ENCODE assay signal across 1 cellular context in genomic region chr15:51731549-51732267, GRCh38.
TF ChIP-seq lines count a peak whose summit lies in the region.

No MANE protein-coding gene starts in this region.

TF ChIP-seq in K562, 482 proteins besides CTCF, POLR2A, EP300 and RAD21 (continues in another document):
- TF ChIP-seq HINFP (tag; conservative IDR thresholded peaks at IDR 0.05; ENCODE audit: low read depth) (0 out of 2 replicates have a peak, but pooled peaks have one; percentile 7), ETV1 (tag; conservative IDR thresholded peaks at IDR 0.05; ENCODE audit: low read depth) (no peak), ZNF354B (CRISPR knock-in tag; IDR thresholded peaks at IDR 0.05) (no peak), HMG20B (CRISPR knock-in tag; IDR thresholded peaks at IDR 0.05) (no peak), ZNF766 (CRISPR knock-in tag; conservative IDR thresholded peaks at IDR 0.05) (peak; percentile 92), HDAC2 (IDR thresholded peaks at IDR 0.05) (no peak), CEBPG (CRISPR knock-in tag; IDR thresholded peaks at IDR 0.05) (no peak), CEBPG (tag; conservative IDR thresholded peaks at IDR 0.05 in 1 of 2, IDR thresholded peaks at IDR 0.05 in 1 of 2) (peak in 1 of 2 experiments; percentile 44; a peak in 2 of 4 replicates), SMARCE1 (IDR thresholded peaks at IDR 0.05) (peak; percentile 52; the same call in 1 of the 2 replicates), FOSL1 (tag; conservative IDR thresholded peaks at IDR 0.05) (no peak), ZFX (CRISPR knock-in tag; IDR thresholded peaks at IDR 0.05) (0 out of 2 replicates have a peak, but pooled peaks have one; percentile 21), ATF7 (IDR thresholded peaks at IDR 0.05) (0 out of 2 replicates have a peak, but pooled peaks have one; percentile 30), ZBTB40 (IDR thresholded peaks at IDR 0.05) (0 out of 2 replicates have a peak, but pooled peaks have one; percentile 21), ZBTB40 (CRISPR knock-in tag; IDR thresholded peaks at IDR 0.05) (no peak), CXXC5 (CRISPR knock-in tag; IDR thresholded peaks at IDR 0.05) (peak; percentile 28; the same call in 1 of the 2 replicates), SPI1 (IDR thresholded peaks at IDR 0.05; ENCODE audit: borderline replicate concordance, low read depth, low read length) (peak; percentile 98), ZNF395 (CRISPR knock-in tag; IDR thresholded peaks at IDR 0.05) (peak; percentile 28; the same call in 1 of the 2 replicates), TEAD4 (IDR thresholded peaks at IDR 0.05; ENCODE audit: low read length) (peak; percentile 13; the same call in 1 of the 2 replicates), TEAD4 (CRISPR knock-in tag; IDR thresholded peaks at IDR 0.05; ENCODE audit: borderline replicate concordance) (no peak), FOXM1 (IDR thresholded peaks at IDR 0.05; ENCODE audit: low read depth) (peak; percentile 58; the same call in 1 of the 2 replicates), FOXM1 (CRISPR knock-in tag; IDR thresholded peaks at IDR 0.05; ENCODE audit: low read depth) (no peak), NRF1 (conservative IDR thresholded peaks at IDR 0.05 in 1 of 2, IDR thresholded peaks at IDR 0.05 in 1 of 2) (peak; percentile 27 to 34; a peak in 1 of 4 replicates), SMARCA5 (IDR thresholded peaks at IDR 0.05) (peak; percentile 28; the same call in 1 of the 2 replicates), ELF1 (tag; IDR thresholded peaks at IDR 0.05) (0 out of 2 replicates have a peak, but pooled peaks have one; percentile 5), PRDM10 (IDR thresholded peaks at IDR 0.05; ENCODE audit: partially characterized antibody) (peak; percentile 18), ZNF318 (IDR thresholded peaks at IDR 0.05; ENCODE audit: borderline replicate concordance in 1 of 2, low read depth in 1 of 2) (peak in 1 of 2 experiments; percentile 75; a peak in 1 of 4 replicates), MAZ (CRISPR knock-in tag; conservative IDR thresholded peaks at IDR 0.05 in 1 of 2, IDR thresholded peaks at IDR 0.05 in 1 of 2) (peak in 1 of 2 experiments; percentile 13; a peak in 1 of 4 replicates), ZFP36 (IDR thresholded peaks at IDR 0.05; ENCODE audit: low read depth, low read length, partially characterized antibody) (peak; percentile 90), BACH1 (tag; IDR thresholded peaks at IDR 0.05) (no peak), CTBP1 (IDR thresholded peaks at IDR 0.05; ENCODE audit: borderline replicate concordance) (peak; percentile 28; the same call in 1 of the 2 replicates)
